ENCODE assay signal across 13 cellular contexts in the genomic region with DNA sequence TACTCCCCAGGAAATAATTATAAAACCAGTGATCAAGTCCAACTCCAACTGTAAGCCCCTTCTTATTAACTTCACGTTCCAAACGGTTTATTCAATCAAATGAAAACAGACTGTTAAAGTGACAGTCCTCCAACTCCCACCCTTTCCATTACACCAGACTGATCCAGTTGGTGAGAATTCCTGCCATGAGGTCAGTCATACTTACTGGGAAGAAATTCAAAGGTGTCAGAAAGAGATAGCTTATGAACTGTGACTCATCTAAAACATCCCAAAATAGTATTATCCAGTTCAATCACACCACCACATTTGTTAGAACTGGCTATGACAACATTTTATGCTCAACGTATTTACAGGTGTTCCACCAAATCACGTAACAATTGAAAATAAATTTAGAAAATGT. TPM values are rescaled to one million over a fixed set of nuclear protein-coding genes. Genes with fewer than 3 reads are reported as not detected.
DNase-seq lines count a peak whose midpoint lies in the region; ATAC-seq and TF ChIP-seq lines count a peak whose summit lies in the region.
"Had no signal": no experiment of that assay in that cellular context is flagged by ENCODE, and none has a peak within 500 bp of the region (broad histone marks: within the 10 kb centered on the region; RNA-seq: fewer than 3 reads in every experiment).

No MANE protein-coding gene starts in this region.

- H3K4me1 Mint-ChIP-seq in activated naive CD4-positive, alpha-beta T cell treated with anti-CD3 and anti-CD28 coated beads for 36 hours (ENCODE audit: low read depth), result peaks cover 10% of the 10 kb centered on the region
- H3K4me1 Mint-ChIP-seq in activated CD8-positive, alpha-beta T cell treated with anti-CD3 and anti-CD28 coated beads, Interleukin-2, amount 10 ng/mL, durations not matched to agents 7 days and 5 days (ENCODE audit: low read depth), result peaks cover 4% of the 10 kb centered on the region

- peak overlapping the region; percentile 37 to 69 for H3K27ac ChIP-seq in right atrium auricular region
- H3K27ac ChIP-seq: neutrophil had no signal

- peaks cover 0 to 6% of the 10 kb centered on the region in 2 donors for H3K4me1 ChIP-seq in right atrium auricular region

- H3K36me3 ChIP-seq in right atrium auricular region, result no peaks in the 10 kb centered on the region

- DNase-seq in activated naive CD4-positive, alpha-beta T cell treated with anti-CD3 and anti-CD28 coated beads, Interleukin-2, amount 50 U/mL, for 72 hours (ENCODE audit: low spot score in 2 of 2), result no peak
- DNase-seq in activated naive CD4-positive, alpha-beta T cell treated with anti-CD3 and anti-CD28 coated beads for 36 hours, result no peak
- DNase-seq in activated CD8-positive, alpha-beta T cell treated with anti-CD3 and anti-CD28 coated beads, Interleukin-2, amount 10 ng/mL, durations not matched to agents 7 days and 5 days, result no peak
- DNase-seq in right atrium auricular region (ENCODE audit: low spot score) (no peak), stromal cell of bone marrow (ENCODE audit: low read depth) (peak; percentile 5), anterior cingulate cortex (lab: John Stamatoyannopoulos, UW) (no peak)
- DNase-seq: activated CD4-positive, CD25-positive, alpha-beta regulatory T cell treated with anti-CD3 and anti-CD28 coated beads, Interleukin-2, amount 50 U/mL, for 72 hours; kidney; NCI-H187; NK-92 treated with Interleukin-12 subunit alpha and Interleukin-12 subunit beta, amount 100 ng/mL, for 24 hours had no signal

- H3K36me3 Mint-ChIP-seq in activated naive CD4-positive, alpha-beta T cell treated with anti-CD3 and anti-CD28 coated beads, Interleukin-2, amount 50 U/mL, for 72 hours, result peaks cover 0 to under 1% of the 10 kb centered on the region in 2 donors
- peaks cover 11% of the 10 kb centered on the region for H3K36me3 Mint-ChIP-seq in activated naive CD4-positive, alpha-beta T cell treated with anti-CD3 and anti-CD28 coated beads for 36 hours (ENCODE audit: low read depth)
- H3K36me3 Mint-ChIP-seq in activated CD8-positive, alpha-beta T cell treated with anti-CD3 and anti-CD28 coated beads, Interleukin-2, amount 10 ng/mL, durations not matched to agents 7 days and 5 days (ENCODE audit: low read depth), result peaks cover 23% of the 10 kb centered on the region

- no peak for ATAC-seq in activated naive CD4-positive, alpha-beta T cell treated with anti-CD3 and anti-CD28 coated beads, Interleukin-2, amount 50 U/mL, for 72 hours
- ATAC-seq in activated CD8-positive, alpha-beta T cell treated with anti-CD3 and anti-CD28 coated beads, Interleukin-2, amount 10 ng/mL, durations not matched to agents 7 days and 5 days, result no peak
- ATAC-seq in GM18909 (IDR thresholded peaks at IDR 0.05; ENCODE audit: poor library complexity, unreplicated experiment) (no peak), GM21367 (IDR thresholded peaks at IDR 0.05; ENCODE audit: unreplicated experiment) (no peak)

- no peaks in the 10 kb centered on the region for H3K27me3 Mint-ChIP-seq in activated naive CD4-positive, alpha-beta T cell treated with anti-CD3 and anti-CD28 coated beads for 36 hours (ENCODE audit: low read depth)
- no peaks in the 10 kb centered on the region for H3K27me3 Mint-ChIP-seq in activated CD8-positive, alpha-beta T cell treated with anti-CD3 and anti-CD28 coated beads, Interleukin-2, amount 10 ng/mL, durations not matched to agents 7 days and 5 days (ENCODE audit: low read depth)

- peak overlapping the region; percentile 81 to 88 for H3K27ac Mint-ChIP-seq in activated naive CD4-positive, alpha-beta T cell treated with anti-CD3 and anti-CD28 coated beads, Interleukin-2, amount 50 U/mL, for 72 hours
- H3K27ac Mint-ChIP-seq in activated naive CD4-positive, alpha-beta T cell treated with anti-CD3 and anti-CD28 coated beads for 36 hours, result no peak overlapping the region
- H3K27ac Mint-ChIP-seq in activated CD8-positive, alpha-beta T cell treated with anti-CD3 and anti-CD28 coated beads, Interleukin-2, amount 10 ng/mL, durations not matched to agents 7 days and 5 days, result peak overlapping the region; percentile 8

- H3K27me3 ChIP-seq in right atrium auricular region, result no peaks in the 10 kb centered on the region
- H3K27me3 ChIP-seq: neutrophil had no signal

- H3K9me3 Mint-ChIP-seq in activated naive CD4-positive, alpha-beta T cell treated with anti-CD3 and anti-CD28 coated beads, Interleukin-2, amount 50 U/mL, for 72 hours, result no peaks in the 10 kb centered on the region
- H3K9me3 Mint-ChIP-seq in activated naive CD4-positive, alpha-beta T cell treated with anti-CD3 and anti-CD28 coated beads for 36 hours, result no peaks in the 10 kb centered on the region
- no peaks in the 10 kb centered on the region for H3K9me3 Mint-ChIP-seq in activated CD8-positive, alpha-beta T cell treated with anti-CD3 and anti-CD28 coated beads, Interleukin-2, amount 10 ng/mL, durations not matched to agents 7 days and 5 days (ENCODE audit: insufficient read depth)

- intact Hi-C loops in activated naive CD4-positive, alpha-beta T cell treated with anti-CD3 and anti-CD28 coated beads for 36 hours (cut with micrococcal nuclease), result no loop called here

- CTCF ChIA-PET in activated naive CD4-positive, alpha-beta T cell treated with anti-CD3 and anti-CD28 coated beads for 36 hours (lab: Charles Lee), result no interaction called here
- CTCF ChIA-PET in activated CD8-positive, alpha-beta T cell treated with anti-CD3 and anti-CD28 coated beads, Interleukin-2, amount 10 ng/mL, durations not matched to agents 7 days and 5 days (lab: Charles Lee), result no interaction called here

- H3K4me3 Mint-ChIP-seq in activated naive CD4-positive, alpha-beta T cell treated with anti-CD3 and anti-CD28 coated beads for 36 hours, result no peak overlapping the region
- H3K4me3 Mint-ChIP-seq in activated CD8-positive, alpha-beta T cell treated with anti-CD3 and anti-CD28 coated beads, Interleukin-2, amount 10 ng/mL, durations not matched to agents 7 days and 5 days, result no peak overlapping the region

- TF ChIP-seq CTCF in right atrium auricular region (IDR thresholded peaks at IDR 0.05), result no peak

- POLR2A ChIA-PET in activated CD8-positive, alpha-beta T cell treated with anti-CD3 and anti-CD28 coated beads, Interleukin-2, amount 10 ng/mL, durations not matched to agents 7 days and 5 days (lab: Charles Lee), result no interaction called here

- no peaks in the 10 kb centered on the region for H3K9me3 ChIP-seq in right atrium auricular region
- H3K9me3 ChIP-seq: neutrophil had no signal

- no peak overlapping the region for H3K4me3 ChIP-seq in right atrium auricular region

RNA-seq across cellular contexts. Expression of a gene that starts 19.5 kb away (rescaled TPM):
- total RNA-seq in activated naive CD4-positive, alpha-beta T cell treated with anti-CD3 and anti-CD28 coated beads, Interleukin-2, amount 50 U/mL, for 72 hours, result 100 to 1,000 TPM in 1 of 2 donors, 10 to 100 TPM in 1; 98.9 to 138 TPM
- total RNA-seq in activated naive CD4-positive, alpha-beta T cell treated with anti-CD3 and anti-CD28 coated beads for 36 hours, result 10 to 100 TPM; 82.5 to 84.5 TPM
- 10 to 100 TPM; 76.4 to 98.1 TPM for total RNA-seq in activated CD8-positive, alpha-beta T cell treated with anti-CD3 and anti-CD28 coated beads, Interleukin-2, amount 10 ng/mL, durations not matched to agents 7 days and 5 days
- total RNA-seq in right atrium auricular region, result 10 to 100 TPM; 11.6 to 19.3 TPM

RNA-seq across cellular contexts. Expression of a gene that starts 40.7 kb away (rescaled TPM):
- total RNA-seq in activated naive CD4-positive, alpha-beta T cell treated with anti-CD3 and anti-CD28 coated beads, Interleukin-2, amount 50 U/mL, for 72 hours, result 10 to 100 TPM; 62.2 to 84.4 TPM
- total RNA-seq in activated naive CD4-positive, alpha-beta T cell treated with anti-CD3 and anti-CD28 coated beads for 36 hours, result 10 to 100 TPM; 65.6 to 69.9 TPM
- total RNA-seq in activated CD8-positive, alpha-beta T cell treated with anti-CD3 and anti-CD28 coated beads, Interleukin-2, amount 10 ng/mL, durations not matched to agents 7 days and 5 days, result 10 to 100 TPM; 72.8 to 75.7 TPM
- total RNA-seq in right atrium auricular region, result 10 to 100 TPM; 47.9 to 57.6 TPM
